In genomic region chr10:80323298-80323697, GRCh38 we compare ENCODE assay signal across 17 cellular contexts. TPM values are rescaled to one million over a fixed set of nuclear protein-coding genes. Genes with fewer than 3 reads are reported as not detected.
A peak's percentile ranks its signal among the peaks of the same experiment; 100 is the strongest.
DNase-seq lines count a peak whose midpoint lies in the region; ATAC-seq, FAIRE-seq and TF ChIP-seq lines count a peak whose summit lies in the region.
"Had no signal": no experiment of that assay in that cellular context is flagged by ENCODE, and none has a peak within 500 bp of the region (broad histone marks: within the 10 kb centered on the region; RNA-seq: fewer than 3 reads in every experiment).

No MANE protein-coding gene starts in this region.

- H4K8ac ChIP-seq in H1 (ENCODE audit: extremely low read depth, insufficient read depth, low read length) (no peak overlapping the region), neuronal stem cell (ENCODE audit: low read depth, low read length) (no peak overlapping the region)

- no peak overlapping the region for H3K14ac ChIP-seq in H1 (ENCODE audit: insufficient read length)
- peak overlapping the region; percentile 42 for H3K14ac ChIP-seq in neuronal stem cell (ENCODE audit: low read length)

- H3K4me2 ChIP-seq in HepG2 (ENCODE audit: low read depth, low read length) (no peak overlapping the region), Loucy (ENCODE audit: low read depth, low read length, poor library complexity, severe bottlenecking) (peak overlapping the region; percentile 21), H1 (ENCODE audit: insufficient read depth in 1 of 2, low read depth in 2 of 2, low read length in 2 of 2) (no peak overlapping the region), neuronal stem cell (ENCODE audit: insufficient read depth, low read length, poor library complexity, severe bottlenecking) (no peak overlapping the region), hepatocyte (no peak overlapping the region)

- H3K4me1 ChIP-seq in liver (ENCODE audit: control insufficient read depth in 4 of 4, insufficient read depth in 4 of 4, low read length in 3 of 4) (peaks cover 2 to 50% (median 39%) of the 10 kb centered on the region in 4 donors), HepG2 (ENCODE audit: insufficient read depth, low read length) (peaks cover 56% of the 10 kb centered on the region), Loucy (ENCODE audit: insufficient read depth, low read length, poor library complexity, severe bottlenecking) (peaks cover 16% of the 10 kb centered on the region), H1 (replicated peaks in 1 of 4; ENCODE audit: control insufficient read depth in 3 of 4, insufficient read depth in 4 of 4, low read length in 3 of 4) (no peaks in the 10 kb centered on the region), neuronal stem cell (ENCODE audit: control insufficient read depth in 2 of 2, insufficient read depth in 1 of 2, low read depth in 1 of 2, low read length in 2 of 2) (peaks cover 2 to 7% of the 10 kb centered on the region in 2 donors), hepatocyte (ENCODE audit: insufficient read depth) (no peaks in the 10 kb centered on the region)

- H2BK20ac ChIP-seq in H1 (ENCODE audit: low read length), result no peak overlapping the region

- H2AK5ac ChIP-seq in H1 (ENCODE audit: low read depth, low read length), result 0 out of 2 replicates have a peak overlapping the region, but pooled peaks have one; percentile 28
- no peak overlapping the region for H2AK5ac ChIP-seq in neuronal stem cell (ENCODE audit: low read depth, low read length)

- POLR2A ChIA-PET in HepG2 (lab: Yijun Ruan, JAX) (interaction anchor here (1.1 to 1.3 kb wide), 2 partner anchors 31 to 50 kb away, joined by 3 to 6 read pairs; no protein-coding TSS in a partner anchor), H1 (lab: Charles Lee; ENCODE audit: partially characterized antibody) (no interaction called here)

- TF ChIP-seq EP300 in HepG2 (IDR thresholded peaks at IDR 0.05; ENCODE audit: low read depth in 2 of 2, low read length in 2 of 2), result no peak
- TF ChIP-seq EP300 in HepG2 (CRISPR knock-in tag; IDR thresholded peaks at IDR 0.05; ENCODE audit: borderline replicate concordance), result no peak
- no peak for TF ChIP-seq EP300 in H1 (IDR thresholded peaks at IDR 0.05; ENCODE audit: borderline replicate concordance in 1 of 2, low read depth in 2 of 2, low read length in 2 of 2)

- H3K27me3 ChIP-seq in liver (ENCODE audit: control insufficient read depth in 4 of 4, insufficient read depth in 4 of 4, low read length in 3 of 4) (no peaks in the 10 kb centered on the region), HepG2 (ENCODE audit: control insufficient read depth in 1 of 2, insufficient read depth in 2 of 2, low read length in 2 of 2) (no peaks in the 10 kb centered on the region; a peak in 1 of 5 replicates), Loucy (ENCODE audit: insufficient read depth, low read length, poor library complexity, severe bottlenecking) (no peaks in the 10 kb centered on the region), H1 (replicated peaks in 1 of 4; ENCODE audit: control insufficient read depth in 3 of 4, extremely low read depth in 1 of 4, insufficient read depth in 3 of 4, low read length in 3 of 4) (no peaks in the 10 kb centered on the region), neuronal stem cell (ENCODE audit: control insufficient read depth in 3 of 3, insufficient read depth in 3 of 3, low read depth in 1 of 3, low read length in 3 of 3) (peaks cover 0 to 3% (median 0%) of the 10 kb centered on the region in 3 experiments), hepatocyte (no peaks in the 10 kb centered on the region)

- TF ChIP-seq RAD21 in liver (IDR thresholded peaks at IDR 0.05) (no peak), HepG2 (CRISPR knock-in tag; IDR thresholded peaks at IDR 0.05) (no peak), H1 (IDR thresholded peaks at IDR 0.05 in 1 of 2, conservative IDR thresholded peaks at IDR 0.05 in 1 of 2; ENCODE audit: low read depth in 2 of 2, low read length in 2 of 2) (no peak)

- CTCF ChIA-PET in HepG2 (lab: Yijun Ruan, JAX; ENCODE audit: low intra/inter-chr PET ratio, low total read pairs) (no interaction called here), H1 (lab: Charles Lee; ENCODE audit: partially characterized antibody) (interaction anchor here (0.6 to 1.4 kb wide), 5 partner anchors 20 to 715 kb away, joined by 3 to 4 read pairs (median 3); no protein-coding TSS in a partner anchor)

- no peak for DNase-seq in HepG2 (ENCODE audit: low spot score)
- DNase-seq in H1 (ENCODE audit: low read depth in 1 of 2, low spot score in 2 of 2), result no peak
- no peak for DNase-seq in neuronal stem cell (ENCODE audit: low spot score)
- DNase-seq in NCI-H128 (lab: John Stamatoyannopoulos, UW; ENCODE audit: unreplicated experiment), result no peak
- DNase-seq in NCI-H1436 (lab: John Stamatoyannopoulos, UW), result no peak
- no peak for DNase-seq in hepatocyte (ENCODE audit: low spot score)
- DNase-seq: Calu3; CD4-positive, alpha-beta T cell; GM23248; HCEC 1CT; HFFc6 had no signal

- H3K18ac ChIP-seq in H1 (ENCODE audit: extremely low read depth, low read length) (no peak overlapping the region), neuronal stem cell (ENCODE audit: low read length) (peak overlapping the region; percentile 63)

- no peaks in the 10 kb centered on the region for H3K9me2 ChIP-seq in Loucy (replicated peaks; ENCODE audit: low read depth, low read length)
- H3K9me2 ChIP-seq in hepatocyte (replicated peaks; ENCODE audit: insufficient read depth), result no peaks in the 10 kb centered on the region

- no peak for TF ChIP-seq CTCF in liver (IDR thresholded peaks at IDR 0.05; ENCODE audit: low read depth, low read length, missing input control)
- TF ChIP-seq CTCF in HepG2 (CRISPR knock-in tag; IDR thresholded peaks at IDR 0.05), result no peak
- no peak for TF ChIP-seq CTCF in Loucy (conservative IDR thresholded peaks at IDR 0.05; ENCODE audit: low read length)
- TF ChIP-seq CTCF in H1 (IDR thresholded peaks at IDR 0.05; ENCODE audit: control extremely low read depth in 1 of 3, insufficient read depth in 1 of 3, low read depth in 1 of 3, low read length in 3 of 3), result no peak
- TF ChIP-seq CTCF in hepatocyte (IDR thresholded peaks at IDR 0.05; ENCODE audit: poor library complexity), result no peak

- TF ChIP-seq POLR2A in HepG2 (IDR thresholded peaks at IDR 0.05; ENCODE audit: insufficient read depth in 1 of 2, low read depth in 2 of 2, low read length in 2 of 2), result no peak
- TF ChIP-seq POLR2A in H1 (IDR thresholded peaks at IDR 0.05; ENCODE audit: control extremely low read depth in 1 of 2, low read depth in 2 of 2, low read length in 2 of 2), result no peak

- in situ Hi-C loops in HepG2 (cut with HindIII; ENCODE audit: extremely low pct_ligation_motif_present, low pct_unique_long_range_greater_than_20kb), result no loop called here

- H3K23me2 ChIP-seq in H1 (ENCODE audit: low read depth, low read length), result no peaks in the 10 kb centered on the region

- no peak overlapping the region for H3K56ac ChIP-seq in H1 (replicated peaks; ENCODE audit: insufficient read length, low read depth, low read length)

- no peak overlapping the region for H3K9ac ChIP-seq in liver (ENCODE audit: low read depth in 1 of 2, low read length in 2 of 2)
- H3K9ac ChIP-seq in HepG2 (ENCODE audit: insufficient read depth, low read depth, low read length), result no peak overlapping the region
- no peak overlapping the region for H3K9ac ChIP-seq in Loucy (ENCODE audit: low read depth, low read length, poor library complexity, severe bottlenecking)
- H3K9ac ChIP-seq in H1 (replicated peaks in 1 of 4; ENCODE audit: extremely low read depth in 1 of 4, low read depth in 3 of 4, low read length in 3 of 4), result no peak overlapping the region
- peak overlapping the region; percentile 66 for H3K9ac ChIP-seq in neuronal stem cell (ENCODE audit: low read depth, low read length, poor library complexity)
- H3K9ac ChIP-seq: GM23248 had no signal

- FAIRE-seq in HepG2 (lab: Jason Lieb, UNC) (no peak), H1 (lab: Jason Lieb, UNC) (no peak)
- FAIRE-seq: HTR-8/SVneo had no signal

- H2AFZ ChIP-seq in HepG2 (ENCODE audit: low read length) (no peak overlapping the region), Loucy (ENCODE audit: low read length) (peak overlapping the region; percentile 51; the same call in 1 of the 2 replicates), H1 (ENCODE audit: low read length) (peak overlapping the region; percentile 77; the same call in 1 of the 2 replicates), neuronal stem cell (ENCODE audit: low read length) (no peak overlapping the region), hepatocyte (no peak overlapping the region)
- H2AFZ ChIP-seq: GM23248 had no signal

- 83% methylated on average over 3 of the region's 3 CpGs for WGBS in liver
- 58% methylated on average over 3 of the region's 3 CpGs for WGBS in HepG2 (ENCODE audit: low lambda C conversion rate)
- WGBS in H1 (ENCODE audit: extremely low coverage in 1 of 2, insufficient coverage in 1 of 2, insufficient read length in 1 of 2, insufficient replicate concordance in 2 of 2, low coverage in 1 of 2, low lambda C conversion rate in 2 of 2, missing lambda C conversion rate in 1 of 2), 2 experiments, result 56% methylated on average over 3 of the region's 3 CpGs; no CpG with 5 or more reads in 1 of the 2 experiments
- WGBS in neuronal stem cell (ENCODE audit: extremely low coverage in 2 of 2, insufficient read length in 2 of 2, insufficient replicate concordance in 1 of 2), 2 donors, result no CpG with 5 or more reads among the region's 3 CpGs
- 77% methylated on average over 3 of the region's 3 CpGs for WGBS in hepatocyte (ENCODE audit: low lambda C conversion rate, missing lambda C conversion rate)

- H3K4ac ChIP-seq in H1 (replicated peaks; ENCODE audit: insufficient read length, low read depth, low read length) (no peak overlapping the region), neuronal stem cell (ENCODE audit: low read length) (no peak overlapping the region)

- no TSS peak for BruUV-seq in HepG2 (replicated peaks; lab: Mats Ljungman, UMichigan)

- H4K91ac ChIP-seq in H1 (replicated peaks; ENCODE audit: insufficient read length, low read length) (no peak overlapping the region), neuronal stem cell (ENCODE audit: low read depth, low read length, poor library complexity) (peak overlapping the region; percentile 24)

- no peak overlapping the region for H2BK12ac ChIP-seq in H1 (ENCODE audit: low read depth, low read length)
- H2BK12ac ChIP-seq in neuronal stem cell (ENCODE audit: low read length), result no peak overlapping the region

- H2BK15ac ChIP-seq in H1 (ENCODE audit: low read length), result no peak overlapping the region
- H2BK15ac ChIP-seq in neuronal stem cell (ENCODE audit: low read length), result peak overlapping the region; percentile 35

- no peaks in the 10 kb centered on the region for H3F3A ChIP-seq in Loucy (ENCODE audit: low read depth)

- no peaks in the 10 kb centered on the region for H3K36me3 ChIP-seq in liver (ENCODE audit: control insufficient read depth in 4 of 4, insufficient read depth in 3 of 4, low read depth in 1 of 4, low read length in 3 of 4)
- no peaks in the 10 kb centered on the region for H3K36me3 ChIP-seq in HepG2 (replicated peaks in 1 of 2; ENCODE audit: control insufficient read depth in 1 of 2, insufficient read depth in 2 of 2, low read length in 2 of 2)
- H3K36me3 ChIP-seq in Loucy (ENCODE audit: insufficient read depth, low read length), result no peaks in the 10 kb centered on the region
- H3K36me3 ChIP-seq in H1 (ENCODE audit: control insufficient read depth in 2 of 4, insufficient read depth in 4 of 4, low read length in 3 of 4), result no peaks in the 10 kb centered on the region
- no peaks in the 10 kb centered on the region for H3K36me3 ChIP-seq in neuronal stem cell (replicated peaks in 1 of 2; ENCODE audit: control insufficient read depth in 2 of 2, insufficient read depth in 2 of 2, low read length in 2 of 2)
- no peaks in the 10 kb centered on the region for H3K36me3 ChIP-seq in hepatocyte (replicated peaks; ENCODE audit: insufficient read depth, low read depth)

- H3K23ac ChIP-seq in H1 (ENCODE audit: insufficient read length) (no peak overlapping the region), neuronal stem cell (ENCODE audit: low read depth, low read length, poor library complexity) (no peak overlapping the region)

- H3K27ac ChIP-seq in liver (ENCODE audit: low read depth in 1 of 2, low read length in 2 of 2) (peak overlapping the region; percentile 71 to 77), HepG2 (ENCODE audit: extremely low read length, insufficient read depth, low read length) (no peak overlapping the region), H1 (ENCODE audit: low read depth, low read length) (no peak overlapping the region), neuronal stem cell (replicated peaks; ENCODE audit: low read length) (no peak overlapping the region), hepatocyte (no peak overlapping the region)
- H3K27ac ChIP-seq: GM23248 had no signal

- H3K79me1 ChIP-seq in H1 (ENCODE audit: low read depth, low read length) (no peaks in the 10 kb centered on the region), neuronal stem cell (ENCODE audit: low read depth, low read length) (no peaks in the 10 kb centered on the region)

- ATAC-seq in HepG2, result no peak

- H2BK120ac ChIP-seq in H1 (replicated peaks; ENCODE audit: low read depth, low read length) (no peak overlapping the region), neuronal stem cell (ENCODE audit: low read depth, low read length) (no peak overlapping the region)

- H3K79me2 ChIP-seq in HepG2 (ENCODE audit: insufficient read depth, low read length) (no peaks in the 10 kb centered on the region), Loucy (ENCODE audit: insufficient read depth, low read length) (no peaks in the 10 kb centered on the region), H1 (ENCODE audit: control insufficient read depth in 1 of 2, insufficient read depth in 2 of 2, low read length in 2 of 2) (no peaks in the 10 kb centered on the region), hepatocyte (no peaks in the 10 kb centered on the region)

- intact Hi-C loops in HepG2 (cut with micrococcal nuclease; ENCODE audit: unreplicated experiment), result loop anchor here (5.0 kb wide), 1 partner anchor 61 kb away; no protein-coding TSS in a partner anchor

- no peaks in the 10 kb centered on the region for H3K9me3 ChIP-seq in liver (ENCODE audit: control insufficient read depth in 4 of 4, low read length in 3 of 4)
- no peaks in the 10 kb centered on the region for H3K9me3 ChIP-seq in HepG2 (ENCODE audit: low read length)
- no peaks in the 10 kb centered on the region for H3K9me3 ChIP-seq in Loucy (ENCODE audit: insufficient read depth, low read depth, low read length)
- H3K9me3 ChIP-seq in H1 (ENCODE audit: insufficient read depth in 2 of 2, low read depth in 1 of 2, low read length in 1 of 2), result no peaks in the 10 kb centered on the region
- H3K9me3 ChIP-seq in neuronal stem cell (replicated peaks in 1 of 2; ENCODE audit: control insufficient read depth in 2 of 2, insufficient read depth in 1 of 2, low read depth in 1 of 2, low read length in 2 of 2), result no peaks in the 10 kb centered on the region
- H3K9me3 ChIP-seq in hepatocyte (ENCODE audit: low read depth), result no peaks in the 10 kb centered on the region

- H4K5ac ChIP-seq in H1 (ENCODE audit: insufficient read length, low read depth, low read length), result no peak overlapping the region

- H2BK5ac ChIP-seq in H1 (ENCODE audit: low read depth, low read length), result no peak overlapping the region
- no peak overlapping the region for H2BK5ac ChIP-seq in neuronal stem cell (ENCODE audit: low read length)

- H4K20me1 ChIP-seq in HepG2 (ENCODE audit: insufficient read depth, low read length), result no peaks in the 10 kb centered on the region
- no peaks in the 10 kb centered on the region for H4K20me1 ChIP-seq in Loucy (ENCODE audit: insufficient read depth, low read length, poor library complexity, severe bottlenecking)
- H4K20me1 ChIP-seq in H1 (replicated peaks in 1 of 2; ENCODE audit: control insufficient read depth in 1 of 2, insufficient read depth in 2 of 2, low read length in 2 of 2), result no peaks in the 10 kb centered on the region
- H4K20me1 ChIP-seq in hepatocyte (ENCODE audit: insufficient read depth, poor library complexity, severe bottlenecking), result no peaks in the 10 kb centered on the region

- H3K4me3 ChIP-seq in liver (ENCODE audit: low read depth in 1 of 3, low read length in 3 of 3), result no peak overlapping the region
- H3K4me3 ChIP-seq in HepG2 (replicated peaks in 1 of 3; ENCODE audit: insufficient read depth in 1 of 3, low read depth in 2 of 3, low read length in 3 of 3), result no peak overlapping the region
- H3K4me3 ChIP-seq in Loucy (ENCODE audit: low read length, poor library complexity, severe bottlenecking), result no peak overlapping the region
- H3K4me3 ChIP-seq in H1 (ENCODE audit: extremely low read depth in 1 of 4, insufficient read depth in 2 of 4, low read depth in 3 of 4, low read length in 4 of 4), result no peak overlapping the region
- H3K4me3 ChIP-seq in neuronal stem cell (ENCODE audit: low read length in 2 of 2), result no peak overlapping the region
- H3K4me3 ChIP-seq in hepatocyte, result no peak overlapping the region
- H3K4me3 ChIP-seq: GM23248 had no signal

RNA-seq across cellular contexts. Expression of gene DYDC1, which starts 33.3 kb away (rescaled TPM):
- under 1 TPM in 1 of 2 donors, not detected in 1; 0.23 TPM for total RNA-seq in liver
- polyA plus RNA-seq in liver, result not detected
- total RNA-seq in HepG2 (2016; rRNA removed; fragmentation: Illumina TruSeq; extraction: Trizol), result not detected in 2 replicates
- total RNA-seq in HepG2 (2016; cell fraction: cytosol; rRNA removed; fragmentation: Illumina TruSeq; extraction: Trizol; ENCODE audit: low read depth), result not detected in 2 replicates
- total RNA-seq in HepG2 (2016; cell fraction: insoluble cytoplasmic fraction; rRNA removed; fragmentation: Illumina TruSeq; extraction: Trizol), result not detected in 2 replicates
- total RNA-seq in HepG2 (2016; cell fraction: membrane; rRNA removed; fragmentation: Illumina TruSeq; extraction: Trizol), result not detected in 2 replicates
- total RNA-seq in HepG2 (2016; cell fraction: nucleus; rRNA removed; fragmentation: Illumina TruSeq; extraction: Trizol), result not detected in 2 replicates
- not detected in 2 replicates for polyA plus RNA-seq in HepG2 (2011; rRNA removed)
- polyA plus RNA-seq in HepG2 (2011; cell fraction: cytosol; rRNA removed), result not detected in 2 replicates
- polyA plus RNA-seq in HepG2 (2011; cell fraction: nucleus; rRNA removed), result not detected in 2 replicates
- not detected in 2 replicates for polyA plus RNA-seq in HepG2 (2012)
- not detected in 2 replicates for polyA plus RNA-seq in HepG2 (2016; cell fraction: cytosol; fragmentation: Illumina TruSeq; extraction: Trizol; ENCODE audit: low read depth)
- polyA plus RNA-seq in HepG2 (2016; cell fraction: insoluble cytoplasmic fraction; fragmentation: Illumina TruSeq; extraction: Trizol; ENCODE audit: low read depth), result not detected in 2 replicates
- not detected in 2 replicates for polyA plus RNA-seq in HepG2 (2016; cell fraction: membrane; fragmentation: Illumina TruSeq; extraction: Trizol; ENCODE audit: low read depth)
- not detected in 2 replicates for polyA plus RNA-seq in HepG2 (2016; cell fraction: nucleus; fragmentation: Illumina TruSeq; extraction: Trizol; ENCODE audit: insufficient read depth, low read depth)
- not detected in 2 replicates for polyA minus RNA-seq in HepG2 (2011; rRNA and poly(A)+ RNA removed; ENCODE audit: low replicate concordance)
- not detected in 2 replicates for polyA minus RNA-seq in HepG2 (2011; cell fraction: cytosol; rRNA and poly(A)+ RNA removed)
- polyA minus RNA-seq in HepG2 (2011; cell fraction: nucleus; rRNA and poly(A)+ RNA removed), result not detected in 2 replicates
- 0.44 TPM in 1 of 2 replicates, not detected in the other for total RNA-seq in H1 (2021; fragmentation: NEBNext Ultra II Directional; extraction: Animal tissue kit (Norgen Biotek cat#: 25700))
- polyA plus RNA-seq in H1 (2011; rRNA removed), result 0.11 TPM in 1 of 2 replicates, not detected in the other
- polyA plus RNA-seq in H1 (2011; cell fraction: cytosol; rRNA removed), result not detected
- not detected for polyA plus RNA-seq in H1 (2011; cell fraction: nucleus; rRNA removed)
- polyA plus RNA-seq in H1 (2012, experiment 1 of 2), result 0.33 to 0.61 TPM (median 0.58 TPM) in 3 of 4 replicates, not detected in the other
- polyA plus RNA-seq in H1 (2012, experiment 2 of 2), result not detected
- 0.22 TPM for polyA plus RNA-seq in H1 (2013, experiment 1 of 2)
- polyA plus RNA-seq in H1 (2013, experiment 2 of 2), result 0.63 TPM
- polyA minus RNA-seq in H1 (2011; rRNA and poly(A)+ RNA removed), result not detected in 2 replicates
- polyA minus RNA-seq in H1 (2011; cell fraction: cytosol; rRNA and poly(A)+ RNA removed), result not detected
- not detected for polyA minus RNA-seq in H1 (2011; cell fraction: nucleus; rRNA and poly(A)+ RNA removed)
- 0.18 TPM for polyA plus RNA-seq in neuronal stem cell (2013, experiment 1 of 2)
- polyA plus RNA-seq in neuronal stem cell (2013, experiment 2 of 2), result not detected
- not detected in 2 replicates for total RNA-seq in hepatocyte
- polyA plus RNA-seq in hepatocyte, result not detected in 2 replicates
- total RNA-seq: A673; Calu3; CD4-positive, alpha-beta T cell; Daoy; GM23248; HFFc6 had no signal
- polyA plus RNA-seq: BJ, GM23248 had no signal

RNA-seq across cellular contexts. Expression of gene DYDC2, which starts 33.3 kb away (rescaled TPM):
- total RNA-seq in liver, result 1 to 10 TPM in 1 of 2 donors, under 1 TPM in 1; 0.25 to 2.0 TPM
- polyA plus RNA-seq in liver, result under 1 TPM; 0.14 to 0.25 TPM
- total RNA-seq in HepG2 (2016; rRNA removed; fragmentation: Illumina TruSeq; extraction: Trizol), result 2.3 and 4.2 TPM in 2 replicates
- total RNA-seq in HepG2 (2016; cell fraction: cytosol; rRNA removed; fragmentation: Illumina TruSeq; extraction: Trizol; ENCODE audit: low read depth), result 2.6 and 2.8 TPM in 2 replicates
- 2.9 and 3.6 TPM in 2 replicates for total RNA-seq in HepG2 (2016; cell fraction: insoluble cytoplasmic fraction; rRNA removed; fragmentation: Illumina TruSeq; extraction: Trizol)
- total RNA-seq in HepG2 (2016; cell fraction: membrane; rRNA removed; fragmentation: Illumina TruSeq; extraction: Trizol), result 6.5 and 7.7 TPM in 2 replicates
- 1.3 TPM in 2 replicates for total RNA-seq in HepG2 (2016; cell fraction: nucleus; rRNA removed; fragmentation: Illumina TruSeq; extraction: Trizol)
- 0.98 and 2.3 TPM in 2 replicates for polyA plus RNA-seq in HepG2 (2011; rRNA removed)
- 0.59 and 1.8 TPM in 2 replicates for polyA plus RNA-seq in HepG2 (2011; cell fraction: cytosol; rRNA removed)
- 0.27 and 1.1 TPM in 2 replicates for polyA plus RNA-seq in HepG2 (2011; cell fraction: nucleus; rRNA removed)
- 4.0 and 6.8 TPM in 2 replicates for polyA plus RNA-seq in HepG2 (2012)
- 3.9 and 4.9 TPM in 2 replicates for polyA plus RNA-seq in HepG2 (2016; cell fraction: cytosol; fragmentation: Illumina TruSeq; extraction: Trizol; ENCODE audit: low read depth)
- 3.9 and 4.6 TPM in 2 replicates for polyA plus RNA-seq in HepG2 (2016; cell fraction: insoluble cytoplasmic fraction; fragmentation: Illumina TruSeq; extraction: Trizol; ENCODE audit: low read depth)
- 6.4 and 7.3 TPM in 2 replicates for polyA plus RNA-seq in HepG2 (2016; cell fraction: membrane; fragmentation: Illumina TruSeq; extraction: Trizol; ENCODE audit: low read depth)
- polyA plus RNA-seq in HepG2 (2016; cell fraction: nucleus; fragmentation: Illumina TruSeq; extraction: Trizol; ENCODE audit: insufficient read depth, low read depth), result 3.3 and 6.0 TPM in 2 replicates
- polyA minus RNA-seq in HepG2 (2011; rRNA and poly(A)+ RNA removed; ENCODE audit: low replicate concordance), result 0.32 TPM in 1 of 2 replicates, not detected in the other
- 0.53 and 1.3 TPM in 2 replicates for polyA minus RNA-seq in HepG2 (2011; cell fraction: cytosol; rRNA and poly(A)+ RNA removed)
- polyA minus RNA-seq in HepG2 (2011; cell fraction: nucleus; rRNA and poly(A)+ RNA removed), result 0.62 TPM in 1 of 2 replicates, not detected in the other
- total RNA-seq in H1 (2021; fragmentation: NEBNext Ultra II Directional; extraction: Animal tissue kit (Norgen Biotek cat#: 25700)), result 3.5 and 5.2 TPM in 2 replicates
- 0.88 and 1.5 TPM in 2 replicates for polyA plus RNA-seq in H1 (2011; rRNA removed)
- polyA plus RNA-seq in H1 (2011; cell fraction: cytosol; rRNA removed), result 3.5 TPM
- polyA plus RNA-seq in H1 (2011; cell fraction: nucleus; rRNA removed), result 0.90 TPM
- 5.0 to 7.3 TPM (median 6.7 TPM) in 4 replicates for polyA plus RNA-seq in H1 (2012, experiment 1 of 2)
- 0.92 TPM for polyA plus RNA-seq in H1 (2012, experiment 2 of 2)
- polyA plus RNA-seq in H1 (2013, experiment 1 of 2), result 2.9 TPM
- 2.9 TPM for polyA plus RNA-seq in H1 (2013, experiment 2 of 2)
- 0.50 and 1.00 TPM in 2 replicates for polyA minus RNA-seq in H1 (2011; rRNA and poly(A)+ RNA removed)
- polyA minus RNA-seq in H1 (2011; cell fraction: cytosol; rRNA and poly(A)+ RNA removed), result 0.88 TPM
- 0.70 TPM for polyA minus RNA-seq in H1 (2011; cell fraction: nucleus; rRNA and poly(A)+ RNA removed)
- 5.7 TPM for polyA plus RNA-seq in neuronal stem cell (2013, experiment 1 of 2)
- 6.9 TPM for polyA plus RNA-seq in neuronal stem cell (2013, experiment 2 of 2)
- total RNA-seq in hepatocyte, result 0.56 and 0.80 TPM in 2 replicates
- 0.72 TPM in 1 of 2 replicates, not detected in the other for polyA plus RNA-seq in hepatocyte
- total RNA-seq: A673; Calu3; CD4-positive, alpha-beta T cell; Daoy; GM23248; HFFc6 had no signal
- polyA plus RNA-seq: BJ, GM23248 had no signal

RNA-seq across cellular contexts. Expression of gene MAT1A, which starts 33.8 kb away (rescaled TPM):
- total RNA-seq in liver (100 to 1,000 TPM; 179 to 662 TPM), HepG2 (2016; rRNA removed; fragmentation: Illumina TruSeq; extraction: Trizol) (76.9 and 101 TPM in 2 replicates), hepatocyte (50.0 and 62.1 TPM in 2 replicates)
- polyA plus RNA-seq in liver (100 to 1,000 TPM; 327 to 759 TPM), HepG2 (2011; rRNA removed) (57.1 and 71.8 TPM in 2 replicates), H1 (2011; rRNA removed) (4.4 and 6.4 TPM in 2 replicates), hepatocyte (20.1 and 38.3 TPM in 2 replicates)
- 8.2 and 9.7 TPM in 2 replicates for total RNA-seq in HepG2 (2016; cell fraction: cytosol; rRNA removed; fragmentation: Illumina TruSeq; extraction: Trizol; ENCODE audit: low read depth)
- 77.4 and 101 TPM in 2 replicates for total RNA-seq in HepG2 (2016; cell fraction: insoluble cytoplasmic fraction; rRNA removed; fragmentation: Illumina TruSeq; extraction: Trizol)
- 35.3 and 36.5 TPM in 2 replicates for total RNA-seq in HepG2 (2016; cell fraction: membrane; rRNA removed; fragmentation: Illumina TruSeq; extraction: Trizol)
- 51.9 and 57.9 TPM in 2 replicates for total RNA-seq in HepG2 (2016; cell fraction: nucleus; rRNA removed; fragmentation: Illumina TruSeq; extraction: Trizol)
- polyA plus RNA-seq in HepG2 (2011; cell fraction: cytosol; rRNA removed), result 67.8 and 68.7 TPM in 2 replicates
- 86.2 and 106 TPM in 2 replicates for polyA plus RNA-seq in HepG2 (2011; cell fraction: nucleus; rRNA removed)
- 51.2 and 64.8 TPM in 2 replicates for polyA plus RNA-seq in HepG2 (2012)
- 7.9 and 9.8 TPM in 2 replicates for polyA plus RNA-seq in HepG2 (2016; cell fraction: cytosol; fragmentation: Illumina TruSeq; extraction: Trizol; ENCODE audit: low read depth)
- polyA plus RNA-seq in HepG2 (2016; cell fraction: insoluble cytoplasmic fraction; fragmentation: Illumina TruSeq; extraction: Trizol; ENCODE audit: low read depth), result 98.3 and 108 TPM in 2 replicates
- 26.5 and 26.9 TPM in 2 replicates for polyA plus RNA-seq in HepG2 (2016; cell fraction: membrane; fragmentation: Illumina TruSeq; extraction: Trizol; ENCODE audit: low read depth)
- 93.4 and 100 TPM in 2 replicates for polyA plus RNA-seq in HepG2 (2016; cell fraction: nucleus; fragmentation: Illumina TruSeq; extraction: Trizol; ENCODE audit: insufficient read depth, low read depth)
- polyA minus RNA-seq in HepG2 (2011; rRNA and poly(A)+ RNA removed; ENCODE audit: low replicate concordance), result 0.07 and 103 TPM in 2 replicates
- polyA minus RNA-seq in HepG2 (2011; cell fraction: cytosol; rRNA and poly(A)+ RNA removed), result 28.5 and 32.8 TPM in 2 replicates
- 23.2 and 35.9 TPM in 2 replicates for polyA minus RNA-seq in HepG2 (2011; cell fraction: nucleus; rRNA and poly(A)+ RNA removed)
- total RNA-seq in H1 (2021; fragmentation: NEBNext Ultra II Directional; extraction: Animal tissue kit (Norgen Biotek cat#: 25700)), result 2.9 and 4.1 TPM in 2 replicates
- polyA plus RNA-seq in H1 (2011; cell fraction: cytosol; rRNA removed), result 6.7 TPM
- 8.5 TPM for polyA plus RNA-seq in H1 (2011; cell fraction: nucleus; rRNA removed)
- polyA plus RNA-seq in H1 (2012, experiment 1 of 2), result 2.8 to 7.4 TPM (median 4.6 TPM) in 4 replicates
- 2.4 TPM for polyA plus RNA-seq in H1 (2012, experiment 2 of 2)
- 1.5 TPM for polyA plus RNA-seq in H1 (2013, experiment 1 of 2)
- polyA plus RNA-seq in H1 (2013, experiment 2 of 2), result 1.3 TPM
- polyA minus RNA-seq in H1 (2011; rRNA and poly(A)+ RNA removed), result 4.6 and 6.7 TPM in 2 replicates
- polyA minus RNA-seq in H1 (2011; cell fraction: cytosol; rRNA and poly(A)+ RNA removed), result 3.4 TPM
- 1.5 TPM for polyA minus RNA-seq in H1 (2011; cell fraction: nucleus; rRNA and poly(A)+ RNA removed)
- 0.11 TPM for polyA plus RNA-seq in neuronal stem cell (2013, experiment 1 of 2)
- polyA plus RNA-seq in neuronal stem cell (2013, experiment 2 of 2), result 0.18 TPM
- total RNA-seq: A673; Calu3; CD4-positive, alpha-beta T cell; GM23248; HFFc6 had no signal
- polyA plus RNA-seq: BJ, GM23248 had no signal

Comparison
In these comparisons a context has a peak if more than half of its experiments do, and no peak if none do; other contexts are left out.
1. H3K27ac ChIP-seq: peak in liver (2 of 2); none in HepG2 (single experiment), H1 (single experiment), neuronal stem cell (single experiment) and hepatocyte (single experiment).
2. H2AFZ ChIP-seq: peak in Loucy (single experiment) and H1 (single experiment); none in HepG2 (single experiment), neuronal stem cell (single experiment) and hepatocyte (single experiment).